Comparison of ENCODE assay signal across 16 cellular contexts in genomic region chr2:12341919-12342318, GRCh38.
DNase-seq lines count a peak whose midpoint lies in the region; ATAC-seq, FAIRE-seq and TF ChIP-seq lines count a peak whose summit lies in the region.
"Had no signal": no experiment of that assay in that cellular context is flagged by ENCODE, and none has a peak within 500 bp of the region (broad histone marks: within the 10 kb centered on the region; RNA-seq: fewer than 3 reads in every experiment).

No MANE protein-coding gene starts in this region.

- dilution Hi-C loops in keratinocyte (cut with MboI; ENCODE audit: extremely low pct_ligation_motif_present, low sequenced_read_pairs), result no loop called here

- no peaks in the 10 kb centered on the region for H3K9me1 ChIP-seq in keratinocyte (ENCODE audit: control insufficient read depth, extremely low read depth, insufficient read depth, low read length)

- no peak for TF ChIP-seq EP300 in transverse colon (IDR thresholded peaks at IDR 0.05; ENCODE audit: low read depth)

- H4K20me1 ChIP-seq in keratinocyte (ENCODE audit: control insufficient read depth, extremely low read depth, insufficient read depth, low read length), result no peaks in the 10 kb centered on the region

- DNase-seq in HT1080 (ENCODE audit: low read depth) (peak; percentile 38), bronchial epithelial cell (ENCODE audit: low read depth) (peak; percentile 68), keratinocyte (ENCODE audit: low read depth, low spot score) (no peak), transverse colon (peak; percentile 44), AG08395 (ENCODE audit: low spot score) (no peak), MV-4-11 (lab: John Stamatoyannopoulos, UW) (no peak)
- DNase-seq: C1 segment of cervical spinal cord; CD8-positive, alpha-beta memory T cell; DMS53; H7; NCI-H1092; NCI-H2081; SHP77 had no signal

- peak overlapping the region; percentile 25 for H2AFZ ChIP-seq in keratinocyte (ENCODE audit: control insufficient read depth, low read length)

- 66% methylated on average over 3 of the region's 3 CpGs for WGBS in transverse colon (ENCODE audit: low coverage in 1 of 2), 2 donors

- H3K4me1 ChIP-seq in keratinocyte (ENCODE audit: control insufficient read depth, extremely low read depth, insufficient read depth, low read length), result peaks cover 10% of the 10 kb centered on the region
- H3K4me1 ChIP-seq in transverse colon, result peaks cover 0 to 22% (median 6%) of the 10 kb centered on the region in 4 donors

- H3K27me3 ChIP-seq in bronchial epithelial cell (ENCODE audit: control insufficient read depth, insufficient read depth, low read length), result no peaks in the 10 kb centered on the region
- H3K27me3 ChIP-seq in keratinocyte (ENCODE audit: control insufficient read depth, extremely low read depth, insufficient read depth, low read length), result no peaks in the 10 kb centered on the region
- H3K27me3 ChIP-seq in transverse colon, result no peaks in the 10 kb centered on the region

- no peak for ATAC-seq in GM19324 (IDR thresholded peaks at IDR 0.05; ENCODE audit: low FRiP score, unreplicated experiment)

- no peak overlapping the region for H3K9ac ChIP-seq in keratinocyte (ENCODE audit: control insufficient read depth, extremely low read depth, insufficient read depth, low read length)

- H3K9me3 ChIP-seq in keratinocyte (ENCODE audit: control insufficient read depth, low read depth, low read length) (no peaks in the 10 kb centered on the region), transverse colon (no peaks in the 10 kb centered on the region)

- no peaks in the 10 kb centered on the region for H3K79me2 ChIP-seq in keratinocyte (ENCODE audit: control insufficient read depth, insufficient read depth, low read length)

- no peak overlapping the region for H3K27ac ChIP-seq in keratinocyte (ENCODE audit: control insufficient read depth, insufficient read depth, low read length)
- H3K27ac ChIP-seq in transverse colon, result peak overlapping the region; percentile 45 to 78 (median 67)
- H3K27ac ChIP-seq: SK-N-MC had no signal

- TF ChIP-seq POLR2A in transverse colon (IDR thresholded peaks at IDR 0.05), result no peak

- intact Hi-C loops in transverse colon (cut with DNase I; ENCODE audit: low total_unique reads), result no loop called here

- H3K36me3 ChIP-seq in bronchial epithelial cell (ENCODE audit: control insufficient read depth, insufficient read depth, low read length), result no peaks in the 10 kb centered on the region
- H3K36me3 ChIP-seq in keratinocyte (ENCODE audit: control insufficient read depth in 2 of 2, extremely low read depth in 1 of 2, insufficient read depth in 2 of 2, low read length in 2 of 2), result no peaks in the 10 kb centered on the region
- no peaks in the 10 kb centered on the region for H3K36me3 ChIP-seq in transverse colon

- no peak overlapping the region for H3K4me2 ChIP-seq in keratinocyte (ENCODE audit: control insufficient read depth, extremely low read depth, insufficient read depth, low read depth, low read length)

- TF ChIP-seq CTCF in bronchial epithelial cell (IDR thresholded peaks at IDR 0.05; ENCODE audit: insufficient read depth, low read length, severe bottlenecking) (no peak), keratinocyte (optimal IDR thresholded peaks at IDR 0.05 in 1 of 3, IDR thresholded peaks at IDR 0.05 in 1 of 3, conservative IDR thresholded peaks at IDR 0.05 in 1 of 3; ENCODE audit: extremely low read depth in 1 of 3, insufficient read depth in 2 of 3, low read length in 3 of 3) (no peak), transverse colon (IDR thresholded peaks at IDR 0.05) (no peak)

- in situ Hi-C loops in transverse colon (cut with MboI; ENCODE audit: low pct_ligation_motif_present in 1 of 4, low pct_unique_long_range_greater_than_20kb in 1 of 4, low sequenced_read_pairs in 3 of 4), result no loop called here

- H3K4me3 ChIP-seq in bronchial epithelial cell (ENCODE audit: low read depth, low read length) (no peak overlapping the region), keratinocyte (ENCODE audit: control insufficient read depth in 2 of 3, extremely low read depth in 1 of 3, insufficient read depth in 2 of 3, low read depth in 1 of 3, low read length in 3 of 3) (no peak overlapping the region), transverse colon (no peak overlapping the region)
- H3K4me3 ChIP-seq: SK-N-MC had no signal

- FAIRE-seq in bronchial epithelial cell (lab: Jason Lieb, UNC) (no peak), keratinocyte (lab: Jason Lieb, UNC) (peak; percentile 60)
- FAIRE-seq: RCC 7860 had no signal

Comparison
In these comparisons a context has a peak if more than half of its experiments do, and no peak if none do; other contexts are left out.
1. DNase-seq: peak in HT1080 (single experiment), bronchial epithelial cell (single experiment) and transverse colon (single experiment); none in keratinocyte (single experiment), AG08395 (single experiment) and MV-4-11 (single experiment).